ENCODE assay signal across 2 cellular contexts in the genomic region with DNA sequence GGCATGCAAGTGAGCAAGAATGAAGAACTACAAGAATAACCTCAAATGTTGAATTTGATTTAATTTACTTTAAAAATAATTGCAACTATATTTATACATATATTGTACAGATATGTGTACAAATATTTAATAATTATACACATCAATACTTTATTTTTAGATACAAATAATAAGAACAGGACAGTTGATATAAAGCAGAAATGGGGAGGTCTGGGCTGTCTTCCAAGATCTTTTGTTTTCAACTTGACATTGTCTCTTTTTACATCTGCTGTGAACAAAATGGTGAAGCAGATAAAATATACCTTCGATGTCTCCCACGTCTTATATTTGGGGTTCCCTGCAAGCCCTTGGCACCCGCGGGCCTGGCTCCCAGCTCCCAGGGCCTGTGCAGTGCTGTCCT.
TF ChIP-seq lines count a peak whose summit lies in the region.

No MANE protein-coding gene starts in this region.

TF ChIP-seq in SK-N-SH, 30 proteins besides CTCF, POLR2A, EP300 and RAD21:
- TF ChIP-seq, protein P1, sequence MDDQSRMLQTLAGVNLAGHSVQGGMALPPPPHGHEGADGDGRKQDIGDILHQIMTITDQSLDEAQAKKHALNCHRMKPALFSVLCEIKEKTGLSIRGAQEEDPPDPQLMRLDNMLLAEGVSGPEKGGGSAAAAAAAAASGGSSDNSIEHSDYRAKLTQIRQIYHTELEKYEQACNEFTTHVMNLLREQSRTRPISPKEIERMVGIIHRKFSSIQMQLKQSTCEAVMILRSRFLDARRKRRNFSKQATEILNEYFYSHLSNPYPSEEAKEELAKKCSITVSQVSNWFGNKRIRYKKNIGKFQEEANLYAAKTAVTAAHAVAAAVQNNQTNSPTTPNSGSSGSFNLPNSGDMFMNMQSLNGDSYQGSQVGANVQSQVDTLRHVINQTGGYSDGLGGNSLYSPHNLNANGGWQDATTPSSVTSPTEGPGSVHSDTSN (IDR thresholded peaks at IDR 0.05): 0 out of 2 replicates have a peak, but pooled peaks have one; percentile 20
- TF ChIP-seq SMC3 (IDR thresholded peaks at IDR 0.05; ENCODE audit: low read depth, low read length) (no peak), TCF12 (IDR thresholded peaks at IDR 0.05) (peak; percentile 54), JUND (IDR thresholded peaks at IDR 0.05) (no peak), MXI1 (IDR thresholded peaks at IDR 0.05; ENCODE audit: low read depth, low read length) (no peak), FOSL2 (IDR thresholded peaks at IDR 0.05; ENCODE audit: borderline replicate concordance, low read depth) (no peak), ELF1 (IDR thresholded peaks at IDR 0.05) (no peak), FOXM1 (IDR thresholded peaks at IDR 0.05; ENCODE audit: low read depth) (no peak), RCOR1 (IDR thresholded peaks at IDR 0.05; ENCODE audit: low read length) (no peak), FOXJ3 (CRISPR knock-in tag; IDR thresholded peaks at IDR 0.05) (no peak), RFX5 (IDR thresholded peaks at IDR 0.05; ENCODE audit: low read length) (no peak)
- TF ChIP-seq, protein P2, sequence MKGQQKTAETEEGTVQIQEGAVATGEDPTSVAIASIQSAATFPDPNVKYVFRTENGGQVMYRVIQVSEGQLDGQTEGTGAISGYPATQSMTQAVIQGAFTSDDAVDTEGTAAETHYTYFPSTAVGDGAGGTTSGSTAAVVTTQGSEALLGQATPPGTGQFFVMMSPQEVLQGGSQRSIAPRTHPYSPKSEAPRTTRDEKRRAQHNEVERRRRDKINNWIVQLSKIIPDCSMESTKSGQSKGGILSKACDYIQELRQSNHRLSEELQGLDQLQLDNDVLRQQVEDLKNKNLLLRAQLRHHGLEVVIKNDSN (IDR thresholded peaks at IDR 0.05; ENCODE audit: borderline replicate concordance, low read depth): no peak
- TF ChIP-seq, protein P3, sequence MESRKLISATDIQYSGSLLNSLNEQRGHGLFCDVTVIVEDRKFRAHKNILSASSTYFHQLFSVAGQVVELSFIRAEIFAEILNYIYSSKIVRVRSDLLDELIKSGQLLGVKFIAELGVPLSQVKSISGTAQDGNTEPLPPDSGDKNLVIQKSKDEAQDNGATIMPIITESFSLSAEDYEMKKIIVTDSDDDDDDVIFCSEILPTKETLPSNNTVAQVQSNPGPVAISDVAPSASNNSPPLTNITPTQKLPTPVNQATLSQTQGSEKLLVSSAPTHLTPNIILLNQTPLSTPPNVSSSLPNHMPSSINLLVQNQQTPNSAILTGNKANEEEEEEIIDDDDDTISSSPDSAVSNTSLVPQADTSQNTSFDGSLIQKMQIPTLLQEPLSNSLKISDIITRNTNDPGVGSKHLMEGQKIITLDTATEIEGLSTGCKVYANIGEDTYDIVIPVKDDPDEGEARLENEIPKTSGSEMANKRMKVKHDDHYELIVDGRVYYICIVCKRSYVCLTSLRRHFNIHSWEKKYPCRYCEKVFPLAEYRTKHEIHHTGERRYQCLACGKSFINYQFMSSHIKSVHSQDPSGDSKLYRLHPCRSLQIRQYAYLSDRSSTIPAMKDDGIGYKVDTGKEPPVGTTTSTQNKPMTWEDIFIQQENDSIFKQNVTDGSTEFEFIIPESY (IDR thresholded peaks at IDR 0.05; ENCODE audit: borderline replicate concordance, low read depth): no peak
- TF ChIP-seq, protein P4, sequence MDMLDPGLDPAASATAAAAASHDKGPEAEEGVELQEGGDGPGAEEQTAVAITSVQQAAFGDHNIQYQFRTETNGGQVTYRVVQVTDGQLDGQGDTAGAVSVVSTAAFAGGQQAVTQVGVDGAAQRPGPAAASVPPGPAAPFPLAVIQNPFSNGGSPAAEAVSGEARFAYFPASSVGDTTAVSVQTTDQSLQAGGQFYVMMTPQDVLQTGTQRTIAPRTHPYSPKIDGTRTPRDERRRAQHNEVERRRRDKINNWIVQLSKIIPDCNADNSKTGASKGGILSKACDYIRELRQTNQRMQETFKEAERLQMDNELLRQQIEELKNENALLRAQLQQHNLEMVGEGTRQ (IDR thresholded peaks at IDR 0.05; ENCODE audit: borderline replicate concordance, low read depth, low read length): no peak

TF ChIP-seq in SK-N-SH treated with all-trans-retinoic acid at 6 μM for 48 hours, 23 proteins besides CTCF, POLR2A, EP300 and RAD21 (continued from another document):
- TF ChIP-seq, protein P5, sequence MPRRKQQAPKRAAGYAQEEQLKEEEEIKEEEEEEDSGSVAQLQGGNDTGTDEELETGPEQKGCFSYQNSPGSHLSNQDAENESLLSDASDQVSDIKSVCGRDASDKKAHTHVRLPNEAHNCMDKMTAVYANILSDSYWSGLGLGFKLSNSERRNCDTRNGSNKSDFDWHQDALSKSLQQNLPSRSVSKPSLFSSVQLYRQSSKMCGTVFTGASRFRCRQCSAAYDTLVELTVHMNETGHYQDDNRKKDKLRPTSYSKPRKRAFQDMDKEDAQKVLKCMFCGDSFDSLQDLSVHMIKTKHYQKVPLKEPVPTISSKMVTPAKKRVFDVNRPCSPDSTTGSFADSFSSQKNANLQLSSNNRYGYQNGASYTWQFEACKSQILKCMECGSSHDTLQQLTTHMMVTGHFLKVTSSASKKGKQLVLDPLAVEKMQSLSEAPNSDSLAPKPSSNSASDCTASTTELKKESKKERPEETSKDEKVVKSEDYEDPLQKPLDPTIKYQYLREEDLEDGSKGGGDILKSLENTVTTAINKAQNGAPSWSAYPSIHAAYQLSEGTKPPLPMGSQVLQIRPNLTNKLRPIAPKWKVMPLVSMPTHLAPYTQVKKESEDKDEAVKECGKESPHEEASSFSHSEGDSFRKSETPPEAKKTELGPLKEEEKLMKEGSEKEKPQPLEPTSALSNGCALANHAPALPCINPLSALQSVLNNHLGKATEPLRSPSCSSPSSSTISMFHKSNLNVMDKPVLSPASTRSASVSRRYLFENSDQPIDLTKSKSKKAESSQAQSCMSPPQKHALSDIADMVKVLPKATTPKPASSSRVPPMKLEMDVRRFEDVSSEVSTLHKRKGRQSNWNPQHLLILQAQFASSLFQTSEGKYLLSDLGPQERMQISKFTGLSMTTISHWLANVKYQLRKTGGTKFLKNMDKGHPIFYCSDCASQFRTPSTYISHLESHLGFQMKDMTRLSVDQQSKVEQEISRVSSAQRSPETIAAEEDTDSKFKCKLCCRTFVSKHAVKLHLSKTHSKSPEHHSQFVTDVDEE (CRISPR knock-in tag; IDR thresholded peaks at IDR 0.05): no peak
- TF ChIP-seq TCF4 (CRISPR knock-in tag; IDR thresholded peaks at IDR 0.05; ENCODE audit: borderline replicate concordance) (no peak), PATZ1 (CRISPR knock-in tag; IDR thresholded peaks at IDR 0.05; ENCODE audit: borderline replicate concordance) (no peak), ISL1 (CRISPR knock-in tag; IDR thresholded peaks at IDR 0.05) (no peak), CSRNP3 (CRISPR knock-in tag; IDR thresholded peaks at IDR 0.05) (no peak), CSDC2 (CRISPR knock-in tag; IDR thresholded peaks at IDR 0.05) (no peak), CREB5 (CRISPR knock-in tag; IDR thresholded peaks at IDR 0.05; ENCODE audit: low read depth) (no peak), ESRRG (CRISPR knock-in tag; IDR thresholded peaks at IDR 0.05) (no peak), ZNF70 (CRISPR knock-in tag; IDR thresholded peaks at IDR 0.05) (no peak), ARNTL (CRISPR knock-in tag; IDR thresholded peaks at IDR 0.05; ENCODE audit: borderline replicate concordance, low read depth) (no peak)
